Comparison of ENCODE assay signal across 10 cellular contexts in the genomic region with DNA sequence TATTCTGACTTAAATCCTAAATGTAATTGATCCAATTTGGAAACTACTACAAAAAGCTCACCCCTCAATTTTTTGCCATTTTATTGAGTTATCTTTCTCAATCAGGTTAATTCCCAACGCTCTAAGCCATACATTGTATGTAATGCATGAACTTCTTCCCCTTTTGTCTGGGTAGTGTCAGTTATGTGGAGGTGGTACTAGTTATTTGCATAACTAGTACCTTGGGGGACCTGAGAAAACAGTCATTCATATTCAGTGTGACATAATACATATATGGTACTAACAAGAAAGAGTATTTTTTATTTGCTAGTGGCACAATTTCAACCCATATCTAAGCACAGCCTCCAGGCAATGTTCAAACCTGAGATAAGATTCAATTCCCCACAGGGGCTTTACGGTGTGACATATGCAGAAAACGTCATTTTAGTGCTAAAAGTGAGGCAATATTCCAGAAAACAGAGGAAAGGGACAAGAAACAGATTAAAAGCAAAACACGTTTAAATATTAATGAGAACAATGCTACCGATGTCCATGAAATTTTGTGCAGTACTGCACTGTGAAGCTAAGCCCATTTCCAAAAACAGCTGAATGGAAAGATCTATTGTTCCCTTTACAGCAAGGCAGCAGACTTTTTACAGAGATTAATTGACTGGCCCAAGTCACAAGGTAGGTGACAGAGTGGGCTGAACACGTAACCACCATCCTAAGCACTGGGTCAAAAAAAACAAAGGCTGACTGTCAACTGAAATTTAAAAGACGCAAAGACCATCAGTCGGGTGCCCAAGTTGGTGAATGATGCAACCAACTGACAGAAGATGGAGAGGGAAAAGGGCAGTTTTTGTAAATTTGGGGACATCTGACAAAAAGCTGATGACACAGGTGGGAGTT. TPM values are rescaled to one million over a fixed set of nuclear protein-coding genes. Genes with fewer than 3 reads are reported as not detected.
A peak's percentile ranks its signal among the peaks of the same experiment; 100 is the strongest.
DNase-seq lines count a peak whose midpoint lies in the region; ATAC-seq and TF ChIP-seq lines count a peak whose summit lies in the region.
"Had no signal": no experiment of that assay in that cellular context is flagged by ENCODE, and none has a peak within 500 bp of the region (broad histone marks: within the 10 kb centered on the region; RNA-seq: fewer than 3 reads in every experiment).

No MANE protein-coding gene starts in this region.

- ATAC-seq in activated CD4-positive, CD25-positive, alpha-beta regulatory T cell treated with anti-CD3 and anti-CD28 coated beads, Interleukin-2, amount 50 U/mL, for 24 hours: no peak

- H3K27me3 ChIP-seq in mucosa of rectum (ENCODE audit: control insufficient read depth in 2 of 2, insufficient read depth in 2 of 2, low read length in 2 of 2): no peaks in the 10 kb centered on the region

- H3K27ac ChIP-seq in mucosa of rectum (ENCODE audit: low read depth in 2 of 2, low read length in 2 of 2): no peak overlapping the region

- peaks cover 0 to 6% of the 10 kb centered on the region in 2 donors for H3K4me1 ChIP-seq in mucosa of rectum (ENCODE audit: control insufficient read depth in 2 of 2, insufficient read depth in 2 of 2, low read length in 2 of 2)

- no peaks in the 10 kb centered on the region for H3K9me3 ChIP-seq in mucosa of rectum (ENCODE audit: control insufficient read depth in 2 of 2, low read length in 2 of 2)
- H3K9me3 ChIP-seq: spleen had no signal

- DNase-seq in COLO829 (ENCODE audit: low spot score) (peak; percentile 15), LNCaP clone FGC (ENCODE audit: low read depth) (no peak), astrocyte of the cerebellum (ENCODE audit: low read depth) (no peak), NCI-H1930 (lab: John Stamatoyannopoulos, UW) (no peak), cardiac septum (ENCODE audit: low spot score) (no peak), GM13977 (ENCODE audit: low spot score) (no peak)
- DNase-seq: cerebellar nuclear complex, spleen had no signal

- H3K36me3 ChIP-seq in mucosa of rectum (ENCODE audit: control insufficient read depth in 2 of 2, insufficient read depth in 2 of 2, low read length in 2 of 2): peaks cover 0 to 3% of the 10 kb centered on the region in 2 donors

- in situ Hi-C loops in astrocyte of the cerebellum (cut with HindIII; ENCODE audit: low sequenced_read_pairs): no loop called here
- in situ Hi-C loops in GM13977 (cut with MboI; ENCODE audit: low pct_unique_long_range_greater_than_20kb, low sequenced_read_pairs, unreplicated experiment): no loop called here

- no peak overlapping the region for H3K9ac ChIP-seq in mucosa of rectum (ENCODE audit: low read depth in 1 of 2, low read length in 2 of 2)

- intact Hi-C loops in cardiac septum (cut with DNase I): no loop called here

- H3K4me3 ChIP-seq in LNCaP clone FGC (ENCODE audit: low read depth, low read length) (peak overlapping the region; percentile 70), astrocyte of the cerebellum (ENCODE audit: low read depth, low read length) (peak overlapping the region; percentile 60), mucosa of rectum (ENCODE audit: low read length in 2 of 2) (peak overlapping the region; percentile 74 to 76)

- TF ChIP-seq CTCF in LNCaP clone FGC (IDR thresholded peaks at IDR 0.05; ENCODE audit: control insufficient read depth, extremely low read depth, insufficient read depth): no peak
- no peak for TF ChIP-seq CTCF in astrocyte of the cerebellum (IDR thresholded peaks at IDR 0.05; ENCODE audit: low read depth, low read length, missing control alignments)
- TF ChIP-seq CTCF in GM13977 (IDR thresholded peaks at IDR 0.05; ENCODE audit: extremely low read depth, insufficient read depth, missing control alignments): no peak

RNA-seq across cellular contexts. Expression of gene HLCS, which starts 1.4 kb away (rescaled TPM):
- 6.9 TPM for total RNA-seq in cardiac septum

RNA-seq across cellular contexts. Expression of gene RIPPLY3, which starts 41.4 kb away (rescaled TPM):
- total RNA-seq in cardiac septum: not detected
- total RNA-seq: spleen had no signal
